ENCODE assay signal across 21 cellular contexts in the genomic region with DNA sequence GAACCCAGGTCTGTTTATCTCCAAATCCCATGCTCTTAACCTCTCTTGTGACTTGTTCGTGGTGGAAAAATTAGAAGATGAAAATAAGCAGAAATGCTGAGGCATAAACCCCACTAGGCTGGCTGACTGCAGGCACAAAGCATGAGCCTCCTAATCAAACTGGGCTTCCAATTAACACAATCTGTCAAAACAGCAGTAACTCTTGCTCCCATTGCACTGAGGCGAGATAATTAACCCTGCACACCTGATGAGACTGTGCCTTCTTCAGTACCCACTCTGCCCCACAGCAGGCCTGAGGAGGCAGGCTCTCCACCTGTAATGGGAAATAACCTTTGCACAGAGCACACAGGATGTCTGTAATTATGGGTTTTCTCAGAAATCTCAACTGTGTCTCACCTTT.
"Had no signal": no experiment of that assay in that cellular context is flagged by ENCODE, and none has a peak within 500 bp of the region (broad histone marks: within the 10 kb centered on the region; RNA-seq: fewer than 3 reads in every experiment).

No MANE protein-coding gene starts in this region.

- H3K27ac ChIP-seq: left ventricle myocardium inferior, pancreas, prostate gland, skin epidermis, tibial nerve, upper lobe of left lung, vagina had no signal

- H3K36me3 ChIP-seq: left ventricle myocardium inferior, pancreas, prostate gland, tibial nerve, upper lobe of left lung, vagina had no signal

- H3K4me3 ChIP-seq: left ventricle myocardium inferior, lung, pancreas, prostate gland, skin epidermis, tibial nerve, upper lobe of left lung, vagina had no signal

- ATAC-seq: naive thymus-derived CD8-positive, alpha-beta T cell; pancreas; right cardiac atrium; sciatic nerve; stimulated activated effector memory CD8-positive, alpha-beta T cell treated with anti-CD3 and anti-CD28 coated beads, Interleukin-12 subunit alpha, Interleukin-12 subunit beta, amount 100 ng/mL, for 72 hours had no signal

- H3K4me1 ChIP-seq: left ventricle myocardium inferior, pancreas, prostate gland, tibial nerve, upper lobe of left lung, vagina had no signal

- H3K9me3 ChIP-seq: left ventricle myocardium inferior, pancreas, prostate gland, tibial nerve, upper lobe of left lung, vagina had no signal

- H3K27me3 ChIP-seq: pancreas, tibial nerve, upper lobe of left lung, vagina had no signal

- DNase-seq: islet precursor cell; left ventricle myocardium inferior; naive thymus-derived CD8-positive, alpha-beta T cell; nucleus accumbens; pancreas; posterior cingulate gyrus; retina; right cardiac atrium; stimulated activated CD4-positive, alpha-beta T cell treated with anti-CD3 and anti-CD28 coated beads, Interleukin-12 subunit alpha, Interleukin-12 subunit beta, amount 100 ng/mL, for 4 hours; stimulated activated CD4-positive, alpha-beta T cell treated with anti-CD3 and anti-CD28 coated beads, Interleukin-15, amount 100 ng/mL, for 24 hours; stimulated activated CD4-positive, alpha-beta T cell treated with anti-CD3 and anti-CD28 coated beads, Interleukin-2, amount 100 ng/mL, for 24 hours; stimulated activated CD4-positive, alpha-beta T cell treated with anti-CD3 and anti-CD28 coated beads, Interleukin-4, amount 100 ng/mL, for 1 hour; stimulated activated naive CD4-positive, alpha-beta T cell; upper lobe of left lung had no signal
